ENCODE assay signal across 10 cellular contexts in the genomic region with DNA sequence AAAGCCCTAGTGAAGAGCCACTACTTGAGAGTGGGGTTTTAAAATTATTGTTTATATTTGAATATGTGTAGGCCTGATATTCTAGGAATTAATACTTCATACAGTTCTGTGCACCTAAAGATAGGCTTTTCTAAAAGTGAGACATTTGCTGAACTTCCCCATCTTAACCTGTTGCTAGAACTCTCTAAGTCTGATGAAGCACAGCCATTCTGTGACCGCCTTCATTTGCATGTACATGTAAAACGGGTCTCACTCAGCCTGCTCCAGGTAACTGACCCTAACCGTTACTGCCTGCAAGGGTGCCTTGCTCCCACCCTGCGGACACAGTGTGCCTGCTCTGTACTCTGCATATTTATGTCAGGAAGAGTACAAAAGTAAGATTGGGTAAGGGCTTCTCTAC.
A peak's percentile ranks its signal among the peaks of the same experiment; 100 is the strongest.
DNase-seq lines count a peak whose midpoint lies in the region; ATAC-seq and TF ChIP-seq lines count a peak whose summit lies in the region.
"Had no signal": no experiment of that assay in that cellular context is flagged by ENCODE, and none has a peak within 500 bp of the region (broad histone marks: within the 10 kb centered on the region; RNA-seq: fewer than 3 reads in every experiment).

No MANE protein-coding gene starts in this region.

- DNase-seq in UCSD-AML1 (lab: John Stamatoyannopoulos, UW; ENCODE audit: unreplicated experiment) (no peak), NCI-H1436 (lab: John Stamatoyannopoulos, UW) (no peak), NK-92 (lab: John Stamatoyannopoulos, UW; ENCODE audit: unreplicated experiment) (no peak), NCI-H510A (lab: John Stamatoyannopoulos, UW) (no peak)
- DNase-seq: foreskin keratinocyte, NCI-H2029 had no signal

- H3K9ac ChIP-seq in OCI-LY1 (ENCODE audit: low read length): 0 out of 2 replicates have a peak overlapping the region, but pooled peaks have one; percentile 14

- H4K20me1 ChIP-seq in OCI-LY1 (ENCODE audit: insufficient read depth, low read length): no peaks in the 10 kb centered on the region

- H3K9me3 ChIP-seq in OCI-LY1 (ENCODE audit: low read length): no peaks in the 10 kb centered on the region

- H3F3A ChIP-seq in OCI-LY1 (ENCODE audit: insufficient read depth, low read length): no peaks in the 10 kb centered on the region

- no peaks in the 10 kb centered on the region for H3K79me2 ChIP-seq in OCI-LY1 (ENCODE audit: insufficient read depth, low read length)

- no peaks in the 10 kb centered on the region for H3K9me2 ChIP-seq in OCI-LY1 (ENCODE audit: low read depth, low read length)

- no peak overlapping the region for H3K4me3 ChIP-seq in OCI-LY1 (ENCODE audit: low read depth, low read length, poor library complexity, severe bottlenecking)

- H3K4me1 ChIP-seq in OCI-LY1 (ENCODE audit: insufficient read depth, low read length, severe bottlenecking): peaks cover 46% of the 10 kb centered on the region
- H3K4me1 ChIP-seq: foreskin keratinocyte had no signal

- no peaks in the 10 kb centered on the region for H3K27me3 ChIP-seq in OCI-LY1 (ENCODE audit: insufficient read depth, low read length)
- H3K27me3 ChIP-seq: foreskin keratinocyte had no signal

- H3K27ac ChIP-seq in OCI-LY1 (ENCODE audit: low read depth, low read length, poor library complexity, severe bottlenecking): peak overlapping the region; percentile 47
- H3K27ac ChIP-seq: foreskin keratinocyte had no signal

- no peaks in the 10 kb centered on the region for H3K36me3 ChIP-seq in OCI-LY1 (ENCODE audit: insufficient read depth, low read length)

- H2AFZ ChIP-seq in OCI-LY1 (ENCODE audit: low read length): no peak overlapping the region

- peak overlapping the region; percentile 28 for H3K4me2 ChIP-seq in OCI-LY1 (ENCODE audit: low read length)

- peak; percentile 88 for ATAC-seq in GM18502 (IDR thresholded peaks at IDR 0.05; ENCODE audit: poor library complexity, unreplicated experiment)
- ATAC-seq in GM21360 (IDR thresholded peaks at IDR 0.05; ENCODE audit: unreplicated experiment): peak; percentile 65
- ATAC-seq in HG02973 (IDR thresholded peaks at IDR 0.05; ENCODE audit: unreplicated experiment): peak; percentile 49
- ATAC-seq: foreskin keratinocyte had no signal

- peak; percentile 22; the same call in 1 of the 2 replicates for TF ChIP-seq CTCF in OCI-LY1 (IDR thresholded peaks at IDR 0.05; ENCODE audit: low read length)
